In genomic region chr1:155137550-155137949, GRCh38 we compare ENCODE assay signal across 1 cellular context.
TF ChIP-seq lines count a peak whose summit lies in the region.

No MANE protein-coding gene starts in this region.

TF ChIP-seq in K562, 482 proteins besides CTCF, POLR2A, EP300 and RAD21 (continued from another document):
- TF ChIP-seq ZMIZ1 (IDR thresholded peaks at IDR 0.05; ENCODE audit: low read depth in 2 of 2, low read length in 2 of 2): peak in 1 of 2 experiments; percentile 73; a peak in 2 of 4 replicates
- peak; percentile 85 for TF ChIP-seq CBFA2T3 (IDR thresholded peaks at IDR 0.05)
- peak; percentile 57; the same call in 1 of the 2 replicates for TF ChIP-seq MYNN (IDR thresholded peaks at IDR 0.05)
- no peak for TF ChIP-seq MYNN (CRISPR knock-in tag; IDR thresholded peaks at IDR 0.05)
- peak; percentile 80 for TF ChIP-seq CTBP1 (IDR thresholded peaks at IDR 0.05; ENCODE audit: borderline replicate concordance)
- TF ChIP-seq TCF3 (CRISPR knock-in tag; IDR thresholded peaks at IDR 0.05): peak; percentile 83
- TF ChIP-seq ARID1B (IDR thresholded peaks at IDR 0.05): peak; percentile 88
